8 cellular contexts compared by ENCODE assay signal in genomic region chr17:66915204-66915611, GRCh38. TPM values are rescaled to one million over a fixed set of nuclear protein-coding genes. Genes with fewer than 3 reads are reported as not detected.
DNase-seq lines count a peak whose midpoint lies in the region; ATAC-seq and TF ChIP-seq lines count a peak whose summit lies in the region.

No MANE protein-coding gene starts in this region.

- RAD21 ChIA-PET in HCT116 (lab: Charles Lee; ENCODE audit: low non-redundant PET in 1 of 2, low total read pairs in 2 of 2, uncharacterized antibody in 2 of 2, unreplicated experiment in 2 of 2) = interaction anchor here (0.9 to 2.9 kb wide), 7 partner anchors 36 to 243 kb away, joined by 3 to 38 read pairs (median 5); no protein-coding TSS in a partner anchor

- H3K9me3 Mint-ChIP-seq in stimulated activated memory B cell treated with anti-CD40 and anti-IgM and Interleukin-4, amounts not matched to agents 10 μg/mL and 1 μg/mL and 100 μg/mL, for 72 hours = peaks cover 12% of the 10 kb centered on the region
- peaks cover 0 to 8% (median 0%) of the 10 kb centered on the region in 11 donors for H3K9me3 Mint-ChIP-seq in naive thymus-derived CD4-positive, alpha-beta T cell

- CTCF ChIA-PET in HCT116 (lab: Charles Lee) = interaction anchor here (0.7 to 3.7 kb wide), 9 partner anchors 10 to 243 kb away, joined by 3 to 53 read pairs (median 4); no protein-coding TSS in a partner anchor
- CTCF ChIA-PET in naive thymus-derived CD4-positive, alpha-beta T cell (lab: Charles Lee) = interaction anchor here (1.0 kb wide), 1 partner anchor 9 kb away, joined by 3 read pairs; no protein-coding TSS in a partner anchor

- DNase-seq in AG08395 (ENCODE audit: low spot score) (peak; percentile 28), HCT116 (ENCODE audit: low read depth, low spot score) (peak; percentile 39), iPS-NIHi7 (ENCODE audit: extremely low spot score) (peak; percentile 61), NCI-H2029 treated with DMSO at 0.1 percent for 48 hours (lab: John Stamatoyannopoulos, UW) (no peak)
- DNase-seq in naive thymus-derived CD4-positive, alpha-beta T cell = no peak

- peaks cover 44% of the 10 kb centered on the region for H3K27me3 Mint-ChIP-seq in stimulated activated memory B cell treated with anti-CD40 and anti-IgM and Interleukin-4, amounts not matched to agents 10 μg/mL and 1 μg/mL and 100 μg/mL, for 72 hours
- H3K27me3 Mint-ChIP-seq in naive thymus-derived CD4-positive, alpha-beta T cell = peaks cover 8 to 27% (median 20%) of the 10 kb centered on the region in 5 donors

- H3K9me3 ChIP-seq in HCT116 (ENCODE audit: control insufficient read depth in 1 of 2, insufficient read depth in 1 of 2, low read depth in 1 of 2, low read length in 2 of 2) = no peaks in the 10 kb centered on the region
- H3K9me3 ChIP-seq in naive thymus-derived CD4-positive, alpha-beta T cell (ENCODE audit: control insufficient read depth in 2 of 3, low read length in 3 of 3) = no peaks in the 10 kb centered on the region

- 0 out of 2 replicates have a peak overlapping the region, but pooled peaks have one; percentile 12 for H3K4me2 ChIP-seq in HCT116 (ENCODE audit: low read length)

- TF ChIP-seq CTCF in HCT116 (IDR thresholded peaks at IDR 0.05 in 2 of 3, conservative IDR thresholded peaks at IDR 0.05 in 1 of 3; ENCODE audit: borderline replicate concordance in 1 of 3, insufficient read depth in 1 of 3, low read depth in 2 of 3, low read length in 2 of 3) = peak; percentile 66 to 82 (median 79)

- ATAC-seq in HCT116 = peak; percentile 98
- ATAC-seq in SK-N-SH treated with all-trans-retinoic acid at 6 μM for 48 hours = peak; percentile 97
- ATAC-seq in stimulated activated memory B cell treated with anti-CD40 and anti-IgM and Interleukin-4, amounts not matched to agents 10 μg/mL and 1 μg/mL and 100 μg/mL, for 72 hours = no peak
- no peak for ATAC-seq in HG02571 (IDR thresholded peaks at IDR 0.05; ENCODE audit: unreplicated experiment)
- ATAC-seq in naive thymus-derived CD4-positive, alpha-beta T cell = no peak

- no peak overlapping the region for H3K4me3 Mint-ChIP-seq in stimulated activated memory B cell treated with anti-CD40 and anti-IgM and Interleukin-4, amounts not matched to agents 10 μg/mL and 1 μg/mL and 100 μg/mL, for 72 hours
- no peak overlapping the region for H3K4me3 Mint-ChIP-seq in naive thymus-derived CD4-positive, alpha-beta T cell

- H4K20me1 ChIP-seq in HCT116 (ENCODE audit: insufficient read depth) = no peaks in the 10 kb centered on the region

- POLR2A ChIA-PET in HCT116 (lab: Charles Lee) = interaction anchor here (1.3 kb wide), 1 partner anchor 60 kb away, joined by 4 read pairs; no protein-coding TSS in a partner anchor
- POLR2A ChIA-PET in naive thymus-derived CD4-positive, alpha-beta T cell (lab: Charles Lee) = no interaction called here

- no peaks in the 10 kb centered on the region for H3K27me3 ChIP-seq in HCT116 (ENCODE audit: insufficient read depth, low read length)
- no peaks in the 10 kb centered on the region for H3K27me3 ChIP-seq in naive thymus-derived CD4-positive, alpha-beta T cell (ENCODE audit: control insufficient read depth in 2 of 2, insufficient read depth in 2 of 2, low read length in 2 of 2)

- H3K9ac ChIP-seq in HCT116 (ENCODE audit: low read length) = no peak overlapping the region

- TF ChIP-seq POLR2A in HCT116 (IDR thresholded peaks at IDR 0.05; ENCODE audit: borderline replicate concordance, extremely low read depth, insufficient read depth, insufficient read length) = no peak

- no peaks in the 10 kb centered on the region for H3K36me3 Mint-ChIP-seq in stimulated activated memory B cell treated with anti-CD40 and anti-IgM and Interleukin-4, amounts not matched to agents 10 μg/mL and 1 μg/mL and 100 μg/mL, for 72 hours
- peaks cover 0 to 4% (median 0%) of the 10 kb centered on the region in 5 donors for H3K36me3 Mint-ChIP-seq in naive thymus-derived CD4-positive, alpha-beta T cell

- H3K27ac ChIP-seq in HCT116 (ENCODE audit: low read depth, low read length) = no peak overlapping the region
- H3K27ac ChIP-seq in naive thymus-derived CD4-positive, alpha-beta T cell (ENCODE audit: low read depth, low read length) = no peak overlapping the region

- no peak overlapping the region for H3K4me3 ChIP-seq in HCT116 (replicated peaks in 1 of 2; ENCODE audit: low read depth in 1 of 2, low read length in 2 of 2)
- no peak overlapping the region for H3K4me3 ChIP-seq in naive thymus-derived CD4-positive, alpha-beta T cell (ENCODE audit: low read length)

- H3K79me2 ChIP-seq in HCT116 (ENCODE audit: insufficient read depth, low read length) = no peaks in the 10 kb centered on the region

- no peak overlapping the region for H2AFZ ChIP-seq in HCT116 (ENCODE audit: low read depth, low read length, poor library complexity, severe bottlenecking)

- H3K9me2 ChIP-seq in HCT116 (ENCODE audit: insufficient read depth) = no peaks in the 10 kb centered on the region

- H3K27ac Mint-ChIP-seq in stimulated activated memory B cell treated with anti-CD40 and anti-IgM and Interleukin-4, amounts not matched to agents 10 μg/mL and 1 μg/mL and 100 μg/mL, for 72 hours = no peak overlapping the region
- no peak overlapping the region for H3K27ac Mint-ChIP-seq in naive thymus-derived CD4-positive, alpha-beta T cell

- no peaks in the 10 kb centered on the region for H3K36me3 ChIP-seq in HCT116 (ENCODE audit: control insufficient read depth in 1 of 2, insufficient read depth in 2 of 2, low read length in 2 of 2)
- no peaks in the 10 kb centered on the region for H3K36me3 ChIP-seq in naive thymus-derived CD4-positive, alpha-beta T cell (ENCODE audit: control insufficient read depth in 2 of 3, insufficient read depth in 3 of 3, low read length in 3 of 3)

- BruUV-seq in HCT116 (replicated peaks; lab: Mats Ljungman, UMichigan) = no TSS peak

- no peaks in the 10 kb centered on the region for H3K4me1 Mint-ChIP-seq in stimulated activated memory B cell treated with anti-CD40 and anti-IgM and Interleukin-4, amounts not matched to agents 10 μg/mL and 1 μg/mL and 100 μg/mL, for 72 hours
- H3K4me1 Mint-ChIP-seq in naive thymus-derived CD4-positive, alpha-beta T cell = peaks cover 0 to under 1% (median 0%) of the 10 kb centered on the region in 7 donors

- H3K4me1 ChIP-seq in HCT116 (ENCODE audit: control insufficient read depth in 1 of 2, insufficient read depth in 2 of 2, low read length in 2 of 2) = peaks cover 4 to 10% of the 10 kb centered on the region in 2 experiments; a peak in 2 of 4 replicates
- H3K4me1 ChIP-seq in naive thymus-derived CD4-positive, alpha-beta T cell (ENCODE audit: control insufficient read depth in 2 of 2, insufficient read depth in 2 of 2, low read length in 2 of 2) = no peaks in the 10 kb centered on the region

- TF ChIP-seq RAD21 in HCT116 (IDR thresholded peaks at IDR 0.05; ENCODE audit: low read depth) = peak; percentile 96

- intact Hi-C loops in HCT116 (cut with micrococcal nuclease) = loop anchor here (1.0 kb wide), 2 partner anchors 60 to 243 kb away; no protein-coding TSS in a partner anchor
- intact Hi-C loops in naive thymus-derived CD4-positive, alpha-beta T cell (cut with micrococcal nuclease) = no loop called here

TF ChIP-seq in HCT116, 20 proteins besides CTCF, POLR2A, EP300 and RAD21:
- TF ChIP-seq YY1 (IDR thresholded peaks at IDR 0.05; ENCODE audit: extremely low read depth, insufficient replicate concordance, low read depth, low read length) (no peak), SP1 (IDR thresholded peaks at IDR 0.05; ENCODE audit: low read depth) (no peak), ATF3 (IDR thresholded peaks at IDR 0.05) (no peak), EZH2 (IDR thresholded peaks at IDR 0.05) (no peak)

TF ChIP-seq in SK-N-SH treated with all-trans-retinoic acid at 6 μM for 48 hours, 23 proteins besides CTCF, POLR2A, EP300 and RAD21 (continues in another document):
- TF ChIP-seq ZFP30 (CRISPR knock-in tag; IDR thresholded peaks at IDR 0.05) (no peak), TOX (CRISPR knock-in tag; IDR thresholded peaks at IDR 0.05; ENCODE audit: borderline replicate concordance) (no peak), PATZ1 (CRISPR knock-in tag; IDR thresholded peaks at IDR 0.05; ENCODE audit: borderline replicate concordance) (no peak), SNAI2 (CRISPR knock-in tag; IDR thresholded peaks at IDR 0.05) (no peak)

RNA-seq across cellular contexts. Expression of gene CACNG4, which starts 49.3 kb away (rescaled TPM):
- total RNA-seq in HCT116 (2021; ENCODE audit: unreplicated experiment) = not detected
- 0.03 TPM in 1 of 2 replicates, not detected in the other for polyA plus RNA-seq in HCT116 (2012)
- total RNA-seq in naive thymus-derived CD4-positive, alpha-beta T cell = not detected
- polyA plus RNA-seq in naive thymus-derived CD4-positive, alpha-beta T cell = not detected

Comparison
In these comparisons a context has a peak if more than half of its experiments do, and no peak if none do; other contexts are left out.
1. DNase-seq: peak in AG08395 (single experiment), HCT116 (single experiment) and iPS-NIHi7 (single experiment); none in NCI-H2029 treated with DMSO at 0.1 percent for 48 hours (single experiment) and naive thymus-derived CD4-positive, alpha-beta T cell (0 of 9).
2. ATAC-seq: peak in HCT116 (single experiment) and SK-N-SH treated with all-trans-retinoic acid at 6 μM for 48 hours (single experiment); none in stimulated activated memory B cell treated with anti-CD40 and anti-IgM and Interleukin-4, amounts not matched to agents 10 μg/mL and 1 μg/mL and 100 μg/mL, for 72 hours (single experiment), HG02571 (single experiment) and naive thymus-derived CD4-positive, alpha-beta T cell (single experiment).